15 cellular contexts compared by ENCODE assay signal in genomic region chr20:11387189-11387754, GRCh38.
A peak's percentile ranks its signal among the peaks of the same experiment; 100 is the strongest.
DNase-seq lines count a peak whose midpoint lies in the region; ATAC-seq and TF ChIP-seq lines count a peak whose summit lies in the region.
"Had no signal": no experiment of that assay in that cellular context is flagged by ENCODE, and none has a peak within 500 bp of the region (broad histone marks: within the 10 kb centered on the region; RNA-seq: fewer than 3 reads in every experiment).

No MANE protein-coding gene starts in this region.

- H3K9ac ChIP-seq in IMR-90 (ENCODE audit: low read depth, low read length), result no peak overlapping the region
- no peak overlapping the region for H3K9ac ChIP-seq in neural progenitor cell

- no TSS peak for BruUV-seq in IMR-90 (replicated peaks; lab: Mats Ljungman, UMichigan)

- H4K20me1 ChIP-seq in IMR-90 (ENCODE audit: insufficient read depth, low read length) (no peaks in the 10 kb centered on the region; the same call in 1 of the 2 replicates), neural progenitor cell (ENCODE audit: low read depth) (no peaks in the 10 kb centered on the region)

- dilution Hi-C loops in IMR-90 (cut with HindIII; ENCODE audit: low sequenced_read_pairs, unreplicated experiment), result no loop called here

- H3K4me1 Mint-ChIP-seq in neural progenitor cell, result peaks cover 2% of the 10 kb centered on the region
- no peaks in the 10 kb centered on the region for H3K4me1 Mint-ChIP-seq in CD8-positive, alpha-beta T cell (ENCODE audit: low read depth)
- H3K4me1 Mint-ChIP-seq: activated CD4-positive, alpha-beta T cell treated with anti-CD3 and anti-CD28 coated beads for 36 hours; stimulated activated naive CD8-positive, alpha-beta T cell treated with anti-CD3 and anti-CD28 coated beads, Interleukin-15, amount 100 ng/mL, for 72 hours had no signal

- peaks cover 2% of the 10 kb centered on the region for H3K36me3 Mint-ChIP-seq in neural progenitor cell
- H3K36me3 Mint-ChIP-seq in CD8-positive, alpha-beta T cell, result no peaks in the 10 kb centered on the region

- no peaks in the 10 kb centered on the region for H3K79me1 ChIP-seq in IMR-90 (ENCODE audit: low read depth in 1 of 2, low read length in 2 of 2)

- H2AK5ac ChIP-seq in IMR-90 (ENCODE audit: low read depth, low read length), result no peak overlapping the region

- H3K56ac ChIP-seq in IMR-90 (ENCODE audit: extremely low read depth, insufficient read depth, low read length), result no peak overlapping the region

- H3K36me3 ChIP-seq in IMR-90 (ENCODE audit: control insufficient read depth, insufficient read depth, low read length) (no peaks in the 10 kb centered on the region), neural progenitor cell (no peaks in the 10 kb centered on the region), sigmoid colon (no peaks in the 10 kb centered on the region)
- H3K36me3 ChIP-seq in CD8-positive, alpha-beta T cell (ENCODE audit: insufficient read depth, low read length), result no peaks in the 10 kb centered on the region
- H3K36me3 ChIP-seq: prostate gland had no signal

- no peak overlapping the region for H2AK9ac ChIP-seq in IMR-90 (replicated peaks; ENCODE audit: low read depth, low read length, poor library complexity)

- H4K91ac ChIP-seq in IMR-90 (ENCODE audit: insufficient read depth, low read depth, low read length), result no peak overlapping the region; the same call in 1 of the 2 replicates

- no peaks in the 10 kb centered on the region for H3F3A ChIP-seq in neural progenitor cell (ENCODE audit: low read depth)

- no peaks in the 10 kb centered on the region for H3K27me3 Mint-ChIP-seq in neural progenitor cell (ENCODE audit: insufficient read depth, low read depth)
- H3K27me3 Mint-ChIP-seq in CD8-positive, alpha-beta T cell (ENCODE audit: low read depth), result no peaks in the 10 kb centered on the region
- H3K27me3 Mint-ChIP-seq: activated CD4-positive, alpha-beta T cell treated with anti-CD3 and anti-CD28 coated beads for 36 hours; effector memory CD8-positive, alpha-beta T cell; stimulated activated naive CD8-positive, alpha-beta T cell treated with anti-CD3 and anti-CD28 coated beads, Interleukin-15, amount 100 ng/mL, for 72 hours had no signal

- peak overlapping the region; percentile 99 for H2BK5ac ChIP-seq in IMR-90 (ENCODE audit: low read depth, low read length, poor library complexity, severe bottlenecking)

- 0 out of 2 replicates have a peak, but pooled peaks cover 2% of the 10 kb centered on the region for H3K9me1 ChIP-seq in IMR-90 (ENCODE audit: insufficient read depth, low read length)

- H3K27ac Mint-ChIP-seq in neural progenitor cell, result peak overlapping the region; percentile 87
- H3K27ac Mint-ChIP-seq in CD8-positive, alpha-beta T cell, result no peak overlapping the region
- H3K27ac Mint-ChIP-seq: activated CD4-positive, alpha-beta T cell treated with anti-CD3 and anti-CD28 coated beads for 36 hours; effector memory CD8-positive, alpha-beta T cell had no signal

- H3K4me1 ChIP-seq in IMR-90 (ENCODE audit: control insufficient read depth, insufficient read depth, low read length) (peaks cover 7% of the 10 kb centered on the region), neural progenitor cell (no peaks in the 10 kb centered on the region), sigmoid colon (no peaks in the 10 kb centered on the region)
- H3K4me1 ChIP-seq in CD8-positive, alpha-beta T cell (ENCODE audit: insufficient read depth, low read length), result no peaks in the 10 kb centered on the region
- H3K4me1 ChIP-seq: prostate gland had no signal

- CTCF ChIA-PET in IMR-90 (lab: Yijun Ruan, JAX), result interaction anchor here (0.6 kb wide), 1 partner anchor 738 kb away, joined by 3 read pairs; no protein-coding TSS in a partner anchor
- CTCF ChIA-PET in CD8-positive, alpha-beta T cell (lab: Charles Lee), result no interaction called here

- no CpG with 5 or more reads among the region's 2 CpGs for WGBS in IMR-90 (ENCODE audit: extremely low coverage in 2 of 2, insufficient read length in 1 of 2), 2 experiments
- WGBS in sigmoid colon, 2 donors, result 85 to 95% methylated on average over 2 of the region's 2 CpGs

- DNase-seq in Caki2 (ENCODE audit: low read depth) (peak; percentile 88), IMR-90 (peak; percentile 99), cardiac fibroblast (ENCODE audit: low read depth in 2 of 2) (peak; percentile 43 to 89), neural progenitor cell (ENCODE audit: low spot score) (no peak), DMS 273 (lab: John Stamatoyannopoulos, UW; ENCODE audit: unreplicated experiment) (no peak), sigmoid colon (no peak)
- DNase-seq in CD8-positive, alpha-beta T cell, result no peak
- DNase-seq: activated CD4-positive, alpha-beta T cell treated with anti-CD3 and anti-CD28 coated beads for 36 hours; activated T-cell treated with anti-CD3 and anti-CD28 coated beads, Interleukin-2, amount 50 U/mL, for 48 hours; effector memory CD8-positive, alpha-beta T cell; NCI-H1694; stimulated activated naive CD8-positive, alpha-beta T cell treated with anti-CD3 and anti-CD28 coated beads, Interleukin-15, amount 100 ng/mL, for 72 hours; SW 1271 had no signal

- peaks cover 7% of the 10 kb centered on the region for H3K9me3 Mint-ChIP-seq in neural progenitor cell
- H3K9me3 Mint-ChIP-seq in CD8-positive, alpha-beta T cell, result peaks cover 16% of the 10 kb centered on the region

- ATAC-seq in IMR-90 (ENCODE audit: low read depth), result peak; percentile 85
- ATAC-seq in HG02642 (IDR thresholded peaks at IDR 0.05; ENCODE audit: poor library complexity, unreplicated experiment), result no peak
- no peak for ATAC-seq in CD8-positive, alpha-beta T cell
- ATAC-seq: activated CD4-positive, alpha-beta T cell treated with anti-CD3 and anti-CD28 coated beads for 36 hours; effector memory CD8-positive, alpha-beta T cell; stimulated activated naive CD8-positive, alpha-beta T cell treated with anti-CD3 and anti-CD28 coated beads, Interleukin-15, amount 100 ng/mL, for 72 hours had no signal

- no peak overlapping the region for H2AFZ ChIP-seq in IMR-90 (replicated peaks; ENCODE audit: low read length, poor library complexity)
- H2AFZ ChIP-seq in neural progenitor cell (replicated peaks), result no peak overlapping the region

- H3K27ac ChIP-seq in IMR-90 (ENCODE audit: insufficient read depth, low read length), result peak overlapping the region; percentile 40; the same call in 1 of the 2 replicates
- H3K27ac ChIP-seq in neural progenitor cell, result no peak overlapping the region
- H3K27ac ChIP-seq in sigmoid colon, result no peak overlapping the region
- no peak overlapping the region for H3K27ac ChIP-seq in CD8-positive, alpha-beta T cell (ENCODE audit: low read depth, low read length)
- H3K27ac ChIP-seq: prostate gland had no signal

- H3K79me2 ChIP-seq in neural progenitor cell (ENCODE audit: low read depth), result no peaks in the 10 kb centered on the region

- H2BK20ac ChIP-seq in IMR-90 (ENCODE audit: low read depth, low read length), result no peak overlapping the region; the same call in 1 of the 2 replicates

- no peak overlapping the region for H4K5ac ChIP-seq in IMR-90 (ENCODE audit: low read depth, low read length)

- H2BK15ac ChIP-seq in IMR-90 (ENCODE audit: low read depth, low read length), result peak overlapping the region; percentile 82; the same call in 1 of the 3 replicates

- no peak for TF ChIP-seq EP300 in sigmoid colon (IDR thresholded peaks at IDR 0.05)

- TF ChIP-seq RAD21 in IMR-90 (IDR thresholded peaks at IDR 0.05; ENCODE audit: low read length), result no peak

- no peak overlapping the region; the same call in 1 of the 2 replicates for H3K4ac ChIP-seq in IMR-90 (ENCODE audit: low read depth, low read length)

- peak overlapping the region in 1 of 2 experiments; percentile 50; a peak in 2 of 4 replicates for H4K8ac ChIP-seq in IMR-90 (ENCODE audit: low read depth in 2 of 2, low read length in 2 of 2)

- no peak overlapping the region for H3K23ac ChIP-seq in IMR-90 (ENCODE audit: low read depth, low read length)

- no peak overlapping the region; the same call in 1 of the 2 replicates for H3K18ac ChIP-seq in IMR-90 (ENCODE audit: low read depth, low read length)

- POLR2A ChIA-PET in IMR-90 (lab: Charles Lee; ENCODE audit: unreplicated experiment), result no interaction called here
- POLR2A ChIA-PET in CD8-positive, alpha-beta T cell (lab: Charles Lee), result no interaction called here

- intact Hi-C loops in IMR-90 (cut with micrococcal nuclease) (no loop called here), sigmoid colon (cut with DNase I) (no loop called here)
- intact Hi-C loops in CD8-positive, alpha-beta T cell (cut with DNase I, micrococcal nuclease), result no loop called here

- H3K9me3 ChIP-seq in IMR-90 (ENCODE audit: control insufficient read depth, insufficient read depth, low read length) (no peaks in the 10 kb centered on the region), neural progenitor cell (ENCODE audit: low read depth) (no peaks in the 10 kb centered on the region), sigmoid colon (no peaks in the 10 kb centered on the region)
- no peaks in the 10 kb centered on the region for H3K9me3 ChIP-seq in CD8-positive, alpha-beta T cell (ENCODE audit: low read length)
- H3K9me3 ChIP-seq: prostate gland had no signal

- 0 out of 2 replicates have a peak overlapping the region, but pooled peaks have one; percentile 68 for H3K14ac ChIP-seq in IMR-90 (replicated peaks; ENCODE audit: low read depth, low read length)

- peak overlapping the region; percentile 83 for H2BK120ac ChIP-seq in IMR-90 (ENCODE audit: low read depth, low read length)

- no peak overlapping the region for H3K4me3 ChIP-seq in IMR-90 (ENCODE audit: insufficient read depth, low read depth, low read length)
- no peak overlapping the region for H3K4me3 ChIP-seq in cardiac fibroblast (replicated peaks in 1 of 2; ENCODE audit: low read depth in 2 of 2, low read length in 2 of 2)
- H3K4me3 ChIP-seq in neural progenitor cell, result no peak overlapping the region
- H3K4me3 ChIP-seq in sigmoid colon, result no peak overlapping the region
- H3K4me3 ChIP-seq in CD8-positive, alpha-beta T cell (ENCODE audit: low read depth, low read length), result no peak overlapping the region
- H3K4me3 ChIP-seq: prostate gland had no signal

- H3K4me3 Mint-ChIP-seq in neural progenitor cell, result no peak overlapping the region
- no peak overlapping the region for H3K4me3 Mint-ChIP-seq in CD8-positive, alpha-beta T cell
- H3K4me3 Mint-ChIP-seq: activated CD4-positive, alpha-beta T cell treated with anti-CD3 and anti-CD28 coated beads for 36 hours; effector memory CD8-positive, alpha-beta T cell; stimulated activated naive CD8-positive, alpha-beta T cell treated with anti-CD3 and anti-CD28 coated beads, Interleukin-15, amount 100 ng/mL, for 72 hours had no signal

- in situ Hi-C loops in Caki2 (cut with HindIII; ENCODE audit: low pct_unique_long_range_greater_than_20kb, low sequenced_read_pairs) (no loop called here), IMR-90 (cut with MboI; ENCODE audit: low sequenced_read_pairs) (no loop called here)

- peak overlapping the region; percentile 47; the same call in 1 of the 2 replicates for H3K4me2 ChIP-seq in IMR-90 (ENCODE audit: low read depth, low read length)
- no peak overlapping the region for H3K4me2 ChIP-seq in neural progenitor cell

- TF ChIP-seq POLR2A in IMR-90 (IDR thresholded peaks at IDR 0.05; ENCODE audit: low read depth, low read length), result no peak
- TF ChIP-seq POLR2A in sigmoid colon (IDR thresholded peaks at IDR 0.05), result no peak

- no peaks in the 10 kb centered on the region for H3K27me3 ChIP-seq in IMR-90 (ENCODE audit: control insufficient read depth, insufficient read depth, low read length)
- no peaks in the 10 kb centered on the region for H3K27me3 ChIP-seq in neural progenitor cell
- H3K27me3 ChIP-seq in sigmoid colon, result no peaks in the 10 kb centered on the region
- H3K27me3 ChIP-seq in CD8-positive, alpha-beta T cell (ENCODE audit: insufficient read depth, low read length), result no peaks in the 10 kb centered on the region

- TF ChIP-seq CTCF in IMR-90 (conservative IDR thresholded peaks at IDR 0.05; ENCODE audit: low read depth, low read length), result no peak
- no peak for TF ChIP-seq CTCF in cardiac fibroblast (IDR thresholded peaks at IDR 0.05; ENCODE audit: low read depth, low read length)
- TF ChIP-seq CTCF in neural progenitor cell (IDR thresholded peaks at IDR 0.05), result no peak
- no peak for TF ChIP-seq CTCF in sigmoid colon (IDR thresholded peaks at IDR 0.05)
- no peak for TF ChIP-seq CTCF in CD8-positive, alpha-beta T cell (IDR thresholded peaks at IDR 0.05)

Comparison
In these comparisons a context has a peak if more than half of its experiments do, and no peak if none do; other contexts are left out.
1. DNase-seq: peak in Caki2 (single experiment), IMR-90 (single experiment) and cardiac fibroblast (2 of 2); none in neural progenitor cell (single experiment), DMS 273 (single experiment), sigmoid colon (single experiment) and CD8-positive, alpha-beta T cell (0 of 7).